In genomic region chrX:110161361-110161686, GRCh38 we compare ENCODE assay signal across 18 cellular contexts.
DNase-seq lines count a peak whose midpoint lies in the region; ATAC-seq, FAIRE-seq and TF ChIP-seq lines count a peak whose summit lies in the region.
"Had no signal": no experiment of that assay in that cellular context is flagged by ENCODE, and none has a peak within 500 bp of the region (broad histone marks: within the 10 kb centered on the region; RNA-seq: fewer than 3 reads in every experiment).

No MANE protein-coding gene starts in this region.

- H3K4me3 ChIP-seq in astrocyte (ENCODE audit: insufficient read depth, low read depth, low read length): no peak overlapping the region
- no peak overlapping the region for H3K4me3 ChIP-seq in mesenchymal stem cell (ENCODE audit: insufficient read depth in 1 of 2, low read depth in 1 of 2, low read length in 2 of 2)
- no peak overlapping the region for H3K4me3 ChIP-seq in smooth muscle cell
- H3K4me3 ChIP-seq in naive thymus-derived CD4-positive, alpha-beta T cell (ENCODE audit: low read length): no peak overlapping the region
- no peak overlapping the region for H3K4me3 ChIP-seq in kidney (ENCODE audit: low read length in 2 of 2)
- H3K4me3 ChIP-seq: HAP-1 had no signal

- H2BK15ac ChIP-seq in H9 (ENCODE audit: low read depth, low read length): no peak overlapping the region
- H2BK15ac ChIP-seq in mesenchymal stem cell (ENCODE audit: low read depth, poor library complexity, severe bottlenecking): no peak overlapping the region

- H4K20me1 ChIP-seq in H9 (ENCODE audit: control insufficient read depth, insufficient read depth, insufficient read length): no peaks in the 10 kb centered on the region
- no peaks in the 10 kb centered on the region for H4K20me1 ChIP-seq in astrocyte (ENCODE audit: insufficient read depth, low read length)
- no peaks in the 10 kb centered on the region for H4K20me1 ChIP-seq in smooth muscle cell (ENCODE audit: low read depth)

- H3K4me2 ChIP-seq in H9 (ENCODE audit: insufficient read depth, insufficient read length, low read length): no peak overlapping the region
- no peak overlapping the region for H3K4me2 ChIP-seq in astrocyte (ENCODE audit: low read length)
- no peak overlapping the region for H3K4me2 ChIP-seq in mesenchymal stem cell (ENCODE audit: low read length, poor library complexity, severe bottlenecking)
- H3K4me2 ChIP-seq in smooth muscle cell: no peak overlapping the region
- H3K4me2 ChIP-seq: SK-N-SH had no signal

- H2AK5ac ChIP-seq in H9 (ENCODE audit: insufficient read length, low read length): no peak overlapping the region
- H2AK5ac ChIP-seq in mesenchymal stem cell (ENCODE audit: low read length, severe bottlenecking): peak overlapping the region; percentile 13

- no peak overlapping the region for H3K4ac ChIP-seq in H9 (ENCODE audit: low read depth, low read length)
- H3K4ac ChIP-seq in mesenchymal stem cell (ENCODE audit: low read depth in 1 of 2, low read length in 2 of 2): no peak overlapping the region

- DNase-seq in H9 (no peak), astrocyte (ENCODE audit: low read depth) (no peak), mesenchymal stem cell (no peak), smooth muscle cell (lab: John Stamatoyannopoulos, UW; ENCODE audit: unreplicated experiment) (no peak), H54 (ENCODE audit: insufficient read length, low spot score) (no peak), kidney (no peak)
- DNase-seq in naive thymus-derived CD4-positive, alpha-beta T cell: no peak
- DNase-seq: ACHN, DMS53, NCI-H1417 treated with DMSO at 0.1 percent for 48 hours, NCI-H2029, NCI-H2171, NCI-H774, Right ventricle myocardium superior, SK-N-SH had no signal

- H3K9me3 ChIP-seq in H9 (ENCODE audit: control insufficient read depth, low read depth, low read length) (no peaks in the 10 kb centered on the region), astrocyte (ENCODE audit: insufficient read depth, low read depth, low read length) (no peaks in the 10 kb centered on the region), mesenchymal stem cell (ENCODE audit: control insufficient read depth, low read length) (no peaks in the 10 kb centered on the region), smooth muscle cell (replicated peaks; ENCODE audit: low read depth) (no peaks in the 10 kb centered on the region), kidney (ENCODE audit: control insufficient read depth in 1 of 2, low read length in 2 of 2) (no peaks in the 10 kb centered on the region)
- H3K9me3 ChIP-seq in naive thymus-derived CD4-positive, alpha-beta T cell (ENCODE audit: control insufficient read depth in 2 of 3, low read length in 3 of 3): no peaks in the 10 kb centered on the region
- H3K9me3 ChIP-seq: HAP-1, SK-N-SH had no signal

- H3K36me3 Mint-ChIP-seq in H9 (ENCODE audit: insufficient read depth in 1 of 3, low read depth in 3 of 3) (no peaks in the 10 kb centered on the region), astrocyte (ENCODE audit: low read depth, unreplicated experiment) (no peaks in the 10 kb centered on the region)
- H3K36me3 Mint-ChIP-seq in naive thymus-derived CD4-positive, alpha-beta T cell: no peaks in the 10 kb centered on the region

- no peak overlapping the region for H4K5ac ChIP-seq in H9 (ENCODE audit: insufficient read length, low read depth, low read length)

- no peak overlapping the region for H2AFZ ChIP-seq in H9 (ENCODE audit: low read length)
- no peak overlapping the region for H2AFZ ChIP-seq in astrocyte (ENCODE audit: low read depth, low read length)
- H2AFZ ChIP-seq in mesenchymal stem cell (ENCODE audit: low read depth, low read length): no peak overlapping the region
- H2AFZ ChIP-seq in smooth muscle cell (ENCODE audit: low read depth): no peak overlapping the region

- H2BK12ac ChIP-seq in H9 (ENCODE audit: insufficient read length, low read depth, low read length) (no peak overlapping the region), mesenchymal stem cell (ENCODE audit: low read length in 2 of 2) (no peak overlapping the region)

- POLR2A ChIA-PET in naive thymus-derived CD4-positive, alpha-beta T cell (lab: Charles Lee): no interaction called here

- H4K91ac ChIP-seq in H9 (ENCODE audit: insufficient read length, low read depth, low read length) (peak overlapping the region; percentile 55), mesenchymal stem cell (ENCODE audit: low read length) (no peak overlapping the region)

- H2BK120ac ChIP-seq in H9 (ENCODE audit: low read depth, low read length, poor library complexity, severe bottlenecking) (no peak overlapping the region), mesenchymal stem cell (ENCODE audit: low read depth, low read length) (no peak overlapping the region)

- H3T11ph ChIP-seq in H9 (ENCODE audit: low read length): no peak overlapping the region

- no peaks in the 10 kb centered on the region for H3K79me2 ChIP-seq in H9 (ENCODE audit: insufficient read depth, low read length)
- H3K79me2 ChIP-seq in astrocyte (ENCODE audit: insufficient read depth, low read length): no peaks in the 10 kb centered on the region
- no peaks in the 10 kb centered on the region for H3K79me2 ChIP-seq in smooth muscle cell (ENCODE audit: low read depth)

- H2BK5ac ChIP-seq in H9 (ENCODE audit: insufficient read length, low read length) (no peak overlapping the region), mesenchymal stem cell (ENCODE audit: low read depth, low read length, poor library complexity, severe bottlenecking) (no peak overlapping the region)

- H3K23ac ChIP-seq in H9 (ENCODE audit: insufficient read length, low read depth, low read length): no peak overlapping the region
- no peak overlapping the region for H3K23ac ChIP-seq in mesenchymal stem cell (ENCODE audit: low read length in 2 of 2)

- H3K27ac Mint-ChIP-seq in H9 (no peak overlapping the region; a peak in 1 of 7 replicates), astrocyte (ENCODE audit: unreplicated experiment) (no peak overlapping the region)
- peak overlapping the region in 1 of 9 donors; percentile 52 for H3K27ac Mint-ChIP-seq in naive thymus-derived CD4-positive, alpha-beta T cell

- H3K9me3 Mint-ChIP-seq in H9: no peaks in the 10 kb centered on the region
- H3K9me3 Mint-ChIP-seq in astrocyte (ENCODE audit: unreplicated experiment): no peaks in the 10 kb centered on the region
- no peaks in the 10 kb centered on the region for H3K9me3 Mint-ChIP-seq in naive thymus-derived CD4-positive, alpha-beta T cell

- no peaks in the 10 kb centered on the region for H3K23me2 ChIP-seq in H9 (ENCODE audit: insufficient read length, low read depth, low read length, poor library complexity, severe bottlenecking)

- FAIRE-seq in astrocyte (lab: Jason Lieb, UNC) (peak; percentile 92), H54 (lab: Jason Lieb, UNC) (no peak), kidney (lab: Jason Lieb, UNC) (no peak)
- FAIRE-seq: HTR-8/SVneo had no signal

- H3K27ac ChIP-seq in H9 (ENCODE audit: insufficient read length, low read depth, low read length) (no peak overlapping the region), astrocyte (ENCODE audit: low read depth, low read length) (peak overlapping the region; percentile 65), mesenchymal stem cell (ENCODE audit: low read length, poor library complexity, severe bottlenecking) (no peak overlapping the region), smooth muscle cell (ENCODE audit: low read depth) (peak overlapping the region; percentile 41), kidney (ENCODE audit: low read depth in 2 of 2, low read length in 2 of 2) (no peak overlapping the region)
- H3K27ac ChIP-seq in naive thymus-derived CD4-positive, alpha-beta T cell (ENCODE audit: low read depth, low read length): no peak overlapping the region
- H3K27ac ChIP-seq: HL-60 had no signal

- no peak overlapping the region for H3K9ac ChIP-seq in H9 (ENCODE audit: extremely low read depth, insufficient read length, low read length)
- H3K9ac ChIP-seq in astrocyte (ENCODE audit: low read length): peak overlapping the region; percentile 63
- peak overlapping the region; percentile 63 for H3K9ac ChIP-seq in mesenchymal stem cell (ENCODE audit: low read length)
- no peak overlapping the region for H3K9ac ChIP-seq in smooth muscle cell (ENCODE audit: low read depth)
- no peak overlapping the region for H3K9ac ChIP-seq in kidney (ENCODE audit: low read length in 2 of 2)
- H3K9ac ChIP-seq: SK-N-SH had no signal

- no peaks in the 10 kb centered on the region for H3K27me3 Mint-ChIP-seq in H9 (ENCODE audit: low read depth)
- no peaks in the 10 kb centered on the region for H3K27me3 Mint-ChIP-seq in astrocyte (ENCODE audit: low read depth, unreplicated experiment)
- no peaks in the 10 kb centered on the region for H3K27me3 Mint-ChIP-seq in naive thymus-derived CD4-positive, alpha-beta T cell

- no peaks in the 10 kb centered on the region for H3F3A ChIP-seq in smooth muscle cell (ENCODE audit: low read depth)

- H3K18ac ChIP-seq in H9 (ENCODE audit: insufficient read length, low read depth, low read length): no peak overlapping the region
- H3K18ac ChIP-seq in mesenchymal stem cell (ENCODE audit: low read depth in 1 of 2, low read length in 2 of 2): peak overlapping the region in 1 of 2 experiments; percentile 75

- H3K4me1 Mint-ChIP-seq in H9 (no peaks in the 10 kb centered on the region), astrocyte (ENCODE audit: low read depth, unreplicated experiment) (no peaks in the 10 kb centered on the region)
- peaks cover 5 to 14% (median 10%) of the 10 kb centered on the region in 7 donors for H3K4me1 Mint-ChIP-seq in naive thymus-derived CD4-positive, alpha-beta T cell

- no peak for ATAC-seq in naive thymus-derived CD4-positive, alpha-beta T cell

- no peak overlapping the region for H3K56ac ChIP-seq in H9 (ENCODE audit: insufficient read length, low read depth, low read length)

- no peaks in the 10 kb centered on the region for H3K36me3 ChIP-seq in astrocyte (ENCODE audit: insufficient read depth, low read length)
- no peaks in the 10 kb centered on the region for H3K36me3 ChIP-seq in mesenchymal stem cell (ENCODE audit: control insufficient read depth in 1 of 2, insufficient read depth in 2 of 2, low read depth in 1 of 2, low read length in 2 of 2)
- no peaks in the 10 kb centered on the region for H3K36me3 ChIP-seq in smooth muscle cell (ENCODE audit: low read depth)
- H3K36me3 ChIP-seq in naive thymus-derived CD4-positive, alpha-beta T cell (ENCODE audit: control insufficient read depth in 2 of 3, insufficient read depth in 3 of 3, low read length in 3 of 3): no peaks in the 10 kb centered on the region
- no peaks in the 10 kb centered on the region for H3K36me3 ChIP-seq in kidney (ENCODE audit: control insufficient read depth in 1 of 2, insufficient read depth in 2 of 2, low read length in 2 of 2)
- H3K36me3 ChIP-seq: HAP-1 had no signal

- TF ChIP-seq CTCF in H9 (conservative IDR thresholded peaks at IDR 0.05): no peak
- TF ChIP-seq CTCF in astrocyte (IDR thresholded peaks at IDR 0.05; ENCODE audit: insufficient read depth, low read depth, low read length): no peak
- TF ChIP-seq CTCF in smooth muscle cell (IDR thresholded peaks at IDR 0.05; ENCODE audit: borderline replicate concordance, insufficient read depth, poor library complexity, severe bottlenecking): no peak
- no peak for TF ChIP-seq CTCF in kidney (IDR thresholded peaks at IDR 0.05; ENCODE audit: borderline replicate concordance, extremely low read depth, insufficient read depth)

- H2BK20ac ChIP-seq in H9 (ENCODE audit: low read depth, low read length, poor library complexity, severe bottlenecking): no peak overlapping the region

- H3K4me3 Mint-ChIP-seq in H9 (no peak overlapping the region), astrocyte (ENCODE audit: unreplicated experiment) (no peak overlapping the region)
- no peak overlapping the region for H3K4me3 Mint-ChIP-seq in naive thymus-derived CD4-positive, alpha-beta T cell

- H3K27me3 ChIP-seq in H9 (ENCODE audit: insufficient read depth, low read length) (no peaks in the 10 kb centered on the region), astrocyte (ENCODE audit: insufficient read depth, low read length) (no peaks in the 10 kb centered on the region), mesenchymal stem cell (ENCODE audit: control insufficient read depth in 1 of 2, insufficient read depth in 1 of 2, low read length in 2 of 2) (peaks cover 0 to 30% of the 10 kb centered on the region in 2 experiments), smooth muscle cell (ENCODE audit: low read depth) (no peaks in the 10 kb centered on the region)
- H3K27me3 ChIP-seq in naive thymus-derived CD4-positive, alpha-beta T cell (ENCODE audit: control insufficient read depth in 2 of 2, insufficient read depth in 2 of 2, low read length in 2 of 2): no peaks in the 10 kb centered on the region

- CTCF ChIA-PET in naive thymus-derived CD4-positive, alpha-beta T cell (lab: Charles Lee): interaction anchor here (0.8 to 10.0 kb wide), 9 partner anchors 14 to 270 kb away, joined by 3 to 152 read pairs (median 3); no protein-coding TSS in a partner anchor

- peaks cover 2% of the 10 kb centered on the region; the same call in 1 of the 2 replicates for H3K4me1 ChIP-seq in H9 (ENCODE audit: insufficient read depth, low read length)
- peaks cover 6% of the 10 kb centered on the region for H3K4me1 ChIP-seq in astrocyte (ENCODE audit: insufficient read depth, low read length)
- H3K4me1 ChIP-seq in mesenchymal stem cell (ENCODE audit: control insufficient read depth, insufficient read depth, low read depth, low read length): peaks cover 2% of the 10 kb centered on the region
- no peaks in the 10 kb centered on the region for H3K4me1 ChIP-seq in smooth muscle cell (ENCODE audit: low read depth)
- no peaks in the 10 kb centered on the region for H3K4me1 ChIP-seq in naive thymus-derived CD4-positive, alpha-beta T cell (ENCODE audit: control insufficient read depth in 2 of 2, insufficient read depth in 2 of 2, low read length in 2 of 2)
- no peaks in the 10 kb centered on the region for H3K4me1 ChIP-seq in kidney (ENCODE audit: control insufficient read depth in 1 of 2, insufficient read depth in 1 of 2, low read depth in 1 of 2, low read length in 2 of 2)
- H3K4me1 ChIP-seq: HAP-1 had no signal

- no peak for TF ChIP-seq POLR2A in H54 (IDR thresholded peaks at IDR 0.05; ENCODE audit: low read depth, low read length)

- H3K14ac ChIP-seq in H9 (ENCODE audit: insufficient read depth, low read length) (no peak overlapping the region), mesenchymal stem cell (ENCODE audit: low read length in 2 of 2) (no peak overlapping the region)

- no peaks in the 10 kb centered on the region for H3K79me1 ChIP-seq in H9 (ENCODE audit: insufficient read depth, low read depth, low read length, poor library complexity, severe bottlenecking)
- H3K79me1 ChIP-seq in mesenchymal stem cell (replicated peaks; ENCODE audit: low read length, poor library complexity, severe bottlenecking): peaks cover 3% of the 10 kb centered on the region

- no CpG with 5 or more reads among the region's 1 CpG for WGBS in H9 (ENCODE audit: extremely low coverage, insufficient read length, low lambda C conversion rate)
- WGBS in mesenchymal stem cell: 100% methylated on average over 1 of the region's 1 CpG
- 57% methylated on average over 1 of the region's 1 CpG for WGBS in smooth muscle cell (ENCODE audit: low lambda C conversion rate)

- intact Hi-C loops in naive thymus-derived CD4-positive, alpha-beta T cell (cut with micrococcal nuclease): loop anchor here (2.0 to 5.0 kb wide), 3 partner anchors 157 to 686 kb away; partner anchors contain the start of gene AMMECR1 (in 2 of the 2)
- intact Hi-C loops in kidney (cut with DNase I): no loop called here

- H4K8ac ChIP-seq in H9 (replicated peaks; ENCODE audit: insufficient read length, low read depth, low read length) (no peak overlapping the region), mesenchymal stem cell (ENCODE audit: low read length) (no peak overlapping the region)

Comparison
In these comparisons a context has a peak if more than half of its experiments do, and no peak if none do; other contexts are left out.
1. H3K27ac ChIP-seq: peak in astrocyte (single experiment) and smooth muscle cell (single experiment); none in H9 (single experiment), mesenchymal stem cell (single experiment), naive thymus-derived CD4-positive, alpha-beta T cell (single experiment) and kidney (0 of 2).
2. H3K9ac ChIP-seq: peak in astrocyte (single experiment) and mesenchymal stem cell (single experiment); none in H9 (single experiment), smooth muscle cell (single experiment) and kidney (0 of 2).